ENCODE assay signal across 1 cellular context in the genomic region with DNA sequence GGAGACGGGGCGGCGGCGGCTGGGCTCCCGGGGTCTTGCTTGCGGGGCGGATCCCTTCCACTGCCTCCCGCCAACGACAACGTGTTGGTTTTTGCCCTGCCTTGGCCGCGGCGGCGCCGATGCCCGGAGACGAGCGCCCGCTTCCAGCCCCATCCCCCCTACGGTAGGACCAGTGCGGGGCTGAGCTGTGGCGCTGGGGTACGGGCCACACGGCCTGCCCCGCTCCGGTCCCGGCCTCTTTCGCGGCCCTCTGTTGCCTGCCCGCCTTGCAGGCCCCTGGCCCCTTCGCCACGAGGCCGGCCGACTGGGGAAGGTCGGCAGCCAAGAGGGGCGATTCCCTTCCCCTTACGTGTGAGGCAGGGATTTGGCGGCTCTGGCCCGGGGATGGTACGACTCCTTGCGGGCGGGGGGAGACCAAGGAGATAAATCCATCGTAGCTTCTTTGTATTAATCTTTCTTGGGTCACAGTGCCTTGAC.
TF ChIP-seq lines count a peak whose summit lies in the region.

No MANE protein-coding gene starts in this region.

TF ChIP-seq in K562, 482 proteins besides CTCF, POLR2A, EP300 and RAD21 (continued from another document and continues in another):
- TF ChIP-seq, protein P1, sequence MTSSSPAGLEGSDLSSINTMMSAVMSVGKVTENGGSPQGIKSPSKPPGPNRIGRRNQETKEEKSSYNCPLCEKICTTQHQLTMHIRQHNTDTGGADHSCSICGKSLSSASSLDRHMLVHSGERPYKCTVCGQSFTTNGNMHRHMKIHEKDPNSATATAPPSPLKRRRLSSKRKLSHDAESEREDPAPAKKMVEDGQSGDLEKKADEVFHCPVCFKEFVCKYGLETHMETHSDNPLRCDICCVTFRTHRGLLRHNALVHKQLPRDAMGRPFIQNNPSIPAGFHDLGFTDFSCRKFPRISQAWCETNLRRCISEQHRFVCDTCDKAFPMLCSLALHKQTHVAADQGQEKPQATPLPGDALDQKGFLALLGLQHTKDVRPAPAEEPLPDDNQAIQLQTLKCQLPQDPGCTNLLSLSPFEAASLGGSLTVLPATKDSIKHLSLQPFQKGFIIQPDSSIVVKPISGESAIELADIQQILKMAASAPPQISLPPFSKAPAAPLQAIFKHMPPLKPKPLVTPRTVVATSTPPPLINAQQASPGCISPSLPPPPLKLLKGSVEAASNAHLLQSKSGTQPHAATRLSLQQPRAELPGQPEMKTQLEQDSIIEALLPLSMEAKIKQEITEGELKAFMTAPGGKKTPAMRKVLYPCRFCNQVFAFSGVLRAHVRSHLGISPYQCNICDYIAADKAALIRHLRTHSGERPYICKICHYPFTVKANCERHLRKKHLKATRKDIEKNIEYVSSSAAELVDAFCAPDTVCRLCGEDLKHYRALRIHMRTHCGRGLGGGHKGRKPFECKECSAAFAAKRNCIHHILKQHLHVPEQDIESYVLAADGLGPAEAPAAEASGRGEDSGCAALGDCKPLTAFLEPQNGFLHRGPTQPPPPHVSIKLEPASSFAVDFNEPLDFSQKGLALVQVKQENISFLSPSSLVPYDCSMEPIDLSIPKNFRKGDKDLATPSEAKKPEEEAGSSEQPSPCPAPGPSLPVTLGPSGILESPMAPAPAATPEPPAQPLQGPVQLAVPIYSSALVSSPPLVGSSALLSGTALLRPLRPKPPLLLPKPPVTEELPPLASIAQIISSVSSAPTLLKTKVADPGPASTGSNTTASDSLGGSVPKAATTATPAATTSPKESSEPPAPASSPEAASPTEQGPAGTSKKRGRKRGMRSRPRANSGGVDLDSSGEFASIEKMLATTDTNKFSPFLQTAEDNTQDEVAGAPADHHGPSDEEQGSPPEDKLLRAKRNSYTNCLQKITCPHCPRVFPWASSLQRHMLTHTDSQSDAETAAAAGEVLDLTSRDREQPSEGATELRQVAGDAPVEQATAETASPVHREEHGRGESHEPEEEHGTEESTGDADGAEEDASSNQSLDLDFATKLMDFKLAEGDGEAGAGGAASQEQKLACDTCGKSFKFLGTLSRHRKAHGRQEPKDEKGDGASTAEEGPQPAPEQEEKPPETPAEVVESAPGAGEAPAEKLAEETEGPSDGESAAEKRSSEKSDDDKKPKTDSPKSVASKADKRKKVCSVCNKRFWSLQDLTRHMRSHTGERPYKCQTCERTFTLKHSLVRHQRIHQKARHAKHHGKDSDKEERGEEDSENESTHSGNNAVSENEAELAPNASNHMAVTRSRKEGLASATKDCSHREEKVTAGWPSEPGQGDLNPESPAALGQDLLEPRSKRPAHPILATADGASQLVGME (CRISPR knock-in tag; IDR thresholded peaks at IDR 0.05), result 0 out of 2 replicates have a peak, but pooled peaks have one; percentile 43
- TF ChIP-seq AFF4 (CRISPR knock-in tag; IDR thresholded peaks at IDR 0.05), result no peak
- TF ChIP-seq ZNF197 (CRISPR knock-in tag; IDR thresholded peaks at IDR 0.05; ENCODE audit: low read depth), result no peak
- no peak for TF ChIP-seq ELF1 (tag; IDR thresholded peaks at IDR 0.05)
- TF ChIP-seq BRD9 (IDR thresholded peaks at IDR 0.05; ENCODE audit: low read depth, partially characterized antibody), result no peak
- 0 out of 2 replicates have a peak, but pooled peaks have one; percentile 15 for TF ChIP-seq HNRNPL (IDR thresholded peaks at IDR 0.05; ENCODE audit: low read depth, low read length)
- no peak for TF ChIP-seq ZNF586 (CRISPR knock-in tag; conservative IDR thresholded peaks at IDR 0.05)
- peak in 1 of 2 experiments; percentile 72; a peak in 2 of 4 replicates for TF ChIP-seq HDAC1 (IDR thresholded peaks at IDR 0.05)
- no peak for TF ChIP-seq MAFG (tag; conservative IDR thresholded peaks at IDR 0.05)
- TF ChIP-seq, protein P2, sequence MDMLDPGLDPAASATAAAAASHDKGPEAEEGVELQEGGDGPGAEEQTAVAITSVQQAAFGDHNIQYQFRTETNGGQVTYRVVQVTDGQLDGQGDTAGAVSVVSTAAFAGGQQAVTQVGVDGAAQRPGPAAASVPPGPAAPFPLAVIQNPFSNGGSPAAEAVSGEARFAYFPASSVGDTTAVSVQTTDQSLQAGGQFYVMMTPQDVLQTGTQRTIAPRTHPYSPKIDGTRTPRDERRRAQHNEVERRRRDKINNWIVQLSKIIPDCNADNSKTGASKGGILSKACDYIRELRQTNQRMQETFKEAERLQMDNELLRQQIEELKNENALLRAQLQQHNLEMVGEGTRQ (CRISPR knock-in tag; IDR thresholded peaks at IDR 0.05), result peak; percentile 47
- TF ChIP-seq ZBTB7A (IDR thresholded peaks at IDR 0.05; ENCODE audit: borderline replicate concordance, control insufficient read depth, low read depth, low read length), result peak; percentile 55; the same call in 1 of the 2 replicates
- TF ChIP-seq HMG20A (CRISPR knock-in tag; conservative IDR thresholded peaks at IDR 0.05), result no peak
- TF ChIP-seq E2F5 (CRISPR knock-in tag; IDR thresholded peaks at IDR 0.05), result peak; percentile 43; the same call in 1 of the 2 replicates
- no peak for TF ChIP-seq SAFB (IDR thresholded peaks at IDR 0.05; ENCODE audit: borderline replicate concordance, low read depth, low read length)
- no peak for TF ChIP-seq NFIC (IDR thresholded peaks at IDR 0.05)
- TF ChIP-seq PCBP2 (IDR thresholded peaks at IDR 0.05; ENCODE audit: low read depth, low read length, poor library complexity, severe bottlenecking), result peak; percentile 11
- TF ChIP-seq RB1 (IDR thresholded peaks at IDR 0.05; ENCODE audit: low read depth), result peak; percentile 4; the same call in 1 of the 2 replicates
- 0 out of 2 replicates have a peak, but pooled peaks have one; percentile 9 for TF ChIP-seq MTA2 (IDR thresholded peaks at IDR 0.05; ENCODE audit: low read depth)
- TF ChIP-seq, protein P3, sequence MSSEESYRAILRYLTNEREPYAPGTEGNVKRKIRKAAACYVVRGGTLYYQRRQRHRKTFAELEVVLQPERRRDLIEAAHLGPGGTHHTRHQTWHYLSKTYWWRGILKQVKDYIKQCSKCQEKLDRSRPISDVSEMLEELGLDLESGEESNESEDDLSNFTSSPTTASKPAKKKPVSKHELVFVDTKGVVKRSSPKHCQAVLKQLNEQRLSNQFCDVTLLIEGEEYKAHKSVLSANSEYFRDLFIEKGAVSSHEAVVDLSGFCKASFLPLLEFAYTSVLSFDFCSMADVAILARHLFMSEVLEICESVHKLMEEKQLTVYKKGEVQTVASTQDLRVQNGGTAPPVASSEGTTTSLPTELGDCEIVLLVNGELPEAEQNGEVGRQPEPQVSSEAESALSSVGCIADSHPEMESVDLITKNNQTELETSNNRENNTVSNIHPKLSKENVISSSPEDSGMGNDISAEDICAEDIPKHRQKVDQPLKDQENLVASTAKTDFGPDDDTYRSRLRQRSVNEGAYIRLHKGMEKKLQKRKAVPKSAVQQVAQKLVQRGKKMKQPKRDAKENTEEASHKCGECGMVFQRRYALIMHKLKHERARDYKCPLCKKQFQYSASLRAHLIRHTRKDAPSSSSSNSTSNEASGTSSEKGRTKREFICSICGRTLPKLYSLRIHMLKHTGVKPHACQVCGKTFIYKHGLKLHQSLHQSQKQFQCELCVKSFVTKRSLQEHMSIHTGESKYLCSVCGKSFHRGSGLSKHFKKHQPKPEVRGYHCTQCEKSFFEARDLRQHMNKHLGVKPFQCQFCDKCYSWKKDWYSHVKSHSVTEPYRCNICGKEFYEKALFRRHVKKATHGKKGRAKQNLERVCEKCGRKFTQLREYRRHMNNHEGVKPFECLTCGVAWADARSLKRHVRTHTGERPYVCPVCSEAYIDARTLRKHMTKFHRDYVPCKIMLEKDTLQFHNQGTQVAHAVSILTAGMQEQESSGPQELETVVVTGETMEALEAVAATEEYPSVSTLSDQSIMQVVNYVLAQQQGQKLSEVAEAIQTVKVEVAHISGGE (CRISPR knock-in tag; IDR thresholded peaks at IDR 0.05), result 0 out of 6 replicates have a peak, but pooled peaks of 1 of the 3 experiments have one; percentile 32
- peak; percentile 86 for TF ChIP-seq RBBP5 (IDR thresholded peaks at IDR 0.05; ENCODE audit: borderline replicate concordance, insufficient read depth, low read length, poor library complexity, severe bottlenecking)
- TF ChIP-seq ZFX (CRISPR knock-in tag; IDR thresholded peaks at IDR 0.05), result peak; percentile 85
- TF ChIP-seq NR1H2 (CRISPR knock-in tag; IDR thresholded peaks at IDR 0.05), result no peak
- TF ChIP-seq ZNF780A (CRISPR knock-in tag; IDR thresholded peaks at IDR 0.05), result no peak
- 0 out of 2 replicates have a peak, but pooled peaks have one; percentile 36 for TF ChIP-seq ZNF224 (CRISPR knock-in tag; IDR thresholded peaks at IDR 0.05)
- TF ChIP-seq SAP30 (IDR thresholded peaks at IDR 0.05; ENCODE audit: borderline replicate concordance, insufficient read depth, low read depth, low read length, poor library complexity, severe bottlenecking), result peak; percentile 62
- peak; percentile 50; the same call in 1 of the 2 replicates for TF ChIP-seq ERF (CRISPR knock-in tag; IDR thresholded peaks at IDR 0.05)
- no peak for TF ChIP-seq RHOXF2B (CRISPR knock-in tag; conservative IDR thresholded peaks at IDR 0.05)
- TF ChIP-seq RNF2 (IDR thresholded peaks at IDR 0.05), result peak; percentile 28; the same call in 1 of the 2 replicates
- TF ChIP-seq, protein P4, sequence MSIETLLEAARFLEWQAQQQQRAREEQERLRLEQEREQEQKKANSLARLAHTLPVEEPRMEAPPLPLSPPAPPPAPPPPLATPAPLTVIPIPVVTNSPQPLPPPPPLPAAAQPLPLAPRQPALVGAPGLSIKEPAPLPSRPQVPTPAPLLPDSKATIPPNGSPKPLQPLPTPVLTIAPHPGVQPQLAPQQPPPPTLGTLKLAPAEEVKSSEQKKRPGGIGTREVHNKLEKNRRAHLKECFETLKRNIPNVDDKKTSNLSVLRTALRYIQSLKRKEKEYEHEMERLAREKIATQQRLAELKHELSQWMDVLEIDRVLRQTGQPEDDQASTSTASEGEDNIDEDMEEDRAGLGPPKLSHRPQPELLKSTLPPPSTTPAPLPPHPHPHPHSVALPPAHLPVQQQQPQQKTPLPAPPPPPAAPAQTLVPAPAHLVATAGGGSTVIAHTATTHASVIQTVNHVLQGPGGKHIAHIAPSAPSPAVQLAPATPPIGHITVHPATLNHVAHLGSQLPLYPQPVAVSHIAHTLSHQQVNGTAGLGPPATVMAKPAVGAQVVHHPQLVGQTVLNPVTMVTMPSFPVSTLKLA (conservative IDR thresholded peaks at IDR 0.05), result peak in 1 of 2 experiments; percentile 8; a peak in 2 of 4 replicates
- TF ChIP-seq MEIS2 (IDR thresholded peaks at IDR 0.05; ENCODE audit: partially characterized antibody), result peak; percentile 63
- peak; percentile 32 for TF ChIP-seq FIP1L1 (IDR thresholded peaks at IDR 0.05; ENCODE audit: low read depth, low read length, poor library complexity, severe bottlenecking)
- TF ChIP-seq HDGF (IDR thresholded peaks at IDR 0.05), result no peak
- TF ChIP-seq ZNF511 (CRISPR knock-in tag; IDR thresholded peaks at IDR 0.05), result peak; percentile 33; the same call in 1 of the 2 replicates
- peak; percentile 85 for TF ChIP-seq PRMT5 (CRISPR knock-in tag; IDR thresholded peaks at IDR 0.05)
- TF ChIP-seq ZFP91 (CRISPR knock-in tag; IDR thresholded peaks at IDR 0.05), result no peak
- TF ChIP-seq, protein P5, sequence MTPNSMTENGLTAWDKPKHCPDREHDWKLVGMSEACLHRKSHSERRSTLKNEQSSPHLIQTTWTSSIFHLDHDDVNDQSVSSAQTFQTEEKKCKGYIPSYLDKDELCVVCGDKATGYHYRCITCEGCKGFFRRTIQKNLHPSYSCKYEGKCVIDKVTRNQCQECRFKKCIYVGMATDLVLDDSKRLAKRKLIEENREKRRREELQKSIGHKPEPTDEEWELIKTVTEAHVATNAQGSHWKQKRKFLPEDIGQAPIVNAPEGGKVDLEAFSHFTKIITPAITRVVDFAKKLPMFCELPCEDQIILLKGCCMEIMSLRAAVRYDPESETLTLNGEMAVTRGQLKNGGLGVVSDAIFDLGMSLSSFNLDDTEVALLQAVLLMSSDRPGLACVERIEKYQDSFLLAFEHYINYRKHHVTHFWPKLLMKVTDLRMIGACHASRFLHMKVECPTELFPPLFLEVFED (CRISPR knock-in tag; conservative IDR thresholded peaks at IDR 0.05), result no peak
